In the genomic region with DNA sequence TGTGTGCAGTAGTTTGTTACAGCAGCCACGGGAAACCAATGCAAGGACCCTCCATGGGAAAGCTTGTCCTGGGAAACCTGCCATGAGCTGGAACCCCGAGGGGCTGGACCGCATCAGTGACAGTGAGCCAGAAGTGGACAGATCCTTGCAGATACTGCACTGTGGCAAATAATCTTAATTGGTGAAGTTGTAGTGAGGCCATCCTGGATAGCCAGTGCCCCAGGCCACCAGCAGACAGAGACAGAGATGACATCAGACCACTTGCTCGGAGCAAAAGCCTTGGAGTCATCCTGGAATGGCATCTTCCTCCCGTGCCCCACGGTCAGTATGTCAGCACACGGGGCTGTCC, we compare ENCODE assay signal across 19 cellular contexts. TPM values are rescaled to one million over a fixed set of nuclear protein-coding genes. Genes with fewer than 3 reads are reported as not detected.
DNase-seq lines count a peak whose midpoint lies in the region; ATAC-seq and TF ChIP-seq lines count a peak whose summit lies in the region.
"Had no signal": no experiment of that assay in that cellular context is flagged by ENCODE, and none has a peak within 500 bp of the region (broad histone marks: within the 10 kb centered on the region; RNA-seq: fewer than 3 reads in every experiment).

No MANE protein-coding gene starts in this region.

- H3K4me3 ChIP-seq in SJCRH30: no peak overlapping the region
- H3K4me3 ChIP-seq: SJSA1 had no signal

- no peak overlapping the region for H3K27ac Mint-ChIP-seq in activated naive CD8-positive, alpha-beta T cell treated with anti-CD3 and anti-CD28 coated beads, Interleukin-2, amount 10 ng/mL, durations not matched to agents 7 days and 5 days
- H3K27ac Mint-ChIP-seq in activated naive CD8-positive, alpha-beta T cell treated with anti-CD3 and anti-CD28 coated beads, Interleukin-2, amount 50 U/mL, for 24 hours: no peak overlapping the region
- peak overlapping the region; percentile 72 to 96 (median 89) for H3K27ac Mint-ChIP-seq in nephron
- H3K27ac Mint-ChIP-seq in osteocyte (ENCODE audit: unreplicated experiment): no peak overlapping the region
- H3K27ac Mint-ChIP-seq: B cell; CD4-positive, CD25-positive, alpha-beta regulatory T cell had no signal

- ATAC-seq in activated naive CD8-positive, alpha-beta T cell treated with anti-CD3 and anti-CD28 coated beads, Interleukin-2, amount 10 ng/mL, durations not matched to agents 7 days and 5 days (ENCODE audit: low read depth): no peak
- ATAC-seq in activated naive CD8-positive, alpha-beta T cell treated with anti-CD3 and anti-CD28 coated beads, Interleukin-2, amount 50 U/mL, for 24 hours: no peak
- ATAC-seq in HG02588 (IDR thresholded peaks at IDR 0.05; ENCODE audit: unreplicated experiment): no peak

- TF ChIP-seq CTCF in C4-2B (conservative IDR thresholded peaks at IDR 0.05) (peak; percentile 44; the same call in 1 of the 2 replicates), nephron (IDR thresholded peaks at IDR 0.05; ENCODE audit: unreplicated experiment in 3 of 3) (no peak), osteocyte (IDR thresholded peaks at IDR 0.05) (no peak)

- H3K9me3 ChIP-seq in SJCRH30 (replicated peaks): no peaks in the 10 kb centered on the region
- H3K9me3 ChIP-seq: SJSA1 had no signal

- peaks cover 41% of the 10 kb centered on the region for H3K27me3 Mint-ChIP-seq in activated naive CD8-positive, alpha-beta T cell treated with anti-CD3 and anti-CD28 coated beads, Interleukin-2, amount 10 ng/mL, durations not matched to agents 7 days and 5 days
- H3K27me3 Mint-ChIP-seq in activated naive CD8-positive, alpha-beta T cell treated with anti-CD3 and anti-CD28 coated beads, Interleukin-2, amount 50 U/mL, for 24 hours: peaks cover 17% of the 10 kb centered on the region
- no peaks in the 10 kb centered on the region for H3K27me3 Mint-ChIP-seq in nephron (ENCODE audit: low read depth)
- peaks cover 41% of the 10 kb centered on the region for H3K27me3 Mint-ChIP-seq in osteocyte (ENCODE audit: unreplicated experiment)

- POLR2A ChIA-PET in activated naive CD8-positive, alpha-beta T cell treated with anti-CD3 and anti-CD28 coated beads, Interleukin-2, amount 10 ng/mL, durations not matched to agents 7 days and 5 days (lab: Charles Lee): no interaction called here

- peaks cover 3% of the 10 kb centered on the region for H3K4me1 Mint-ChIP-seq in activated naive CD8-positive, alpha-beta T cell treated with anti-CD3 and anti-CD28 coated beads, Interleukin-2, amount 10 ng/mL, durations not matched to agents 7 days and 5 days
- no peaks in the 10 kb centered on the region for H3K4me1 Mint-ChIP-seq in activated naive CD8-positive, alpha-beta T cell treated with anti-CD3 and anti-CD28 coated beads, Interleukin-2, amount 50 U/mL, for 24 hours
- H3K4me1 Mint-ChIP-seq in nephron (peaks cover 69% of the 10 kb centered on the region), osteocyte (ENCODE audit: unreplicated experiment) (peaks cover 28% of the 10 kb centered on the region)
- H3K4me1 Mint-ChIP-seq: B cell; CD4-positive, CD25-positive, alpha-beta regulatory T cell had no signal

- peaks cover 35% of the 10 kb centered on the region for H3K4me1 ChIP-seq in SJCRH30
- H3K4me1 ChIP-seq: SJSA1 had no signal

- H3K9me3 Mint-ChIP-seq in activated naive CD8-positive, alpha-beta T cell treated with anti-CD3 and anti-CD28 coated beads, Interleukin-2, amount 10 ng/mL, durations not matched to agents 7 days and 5 days: no peaks in the 10 kb centered on the region
- no peaks in the 10 kb centered on the region for H3K9me3 Mint-ChIP-seq in activated naive CD8-positive, alpha-beta T cell treated with anti-CD3 and anti-CD28 coated beads, Interleukin-2, amount 50 U/mL, for 24 hours
- H3K9me3 Mint-ChIP-seq in nephron (no peaks in the 10 kb centered on the region), osteocyte (ENCODE audit: unreplicated experiment) (no peaks in the 10 kb centered on the region)

- no peaks in the 10 kb centered on the region for H3K36me3 ChIP-seq in SJCRH30
- H3K36me3 ChIP-seq: SJSA1 had no signal

- peak; percentile 11 for DNase-seq in activated naive CD8-positive, alpha-beta T cell treated with anti-CD3 and anti-CD28 coated beads, Interleukin-2, amount 10 ng/mL, durations not matched to agents 7 days and 5 days
- no peak for DNase-seq in activated naive CD8-positive, alpha-beta T cell treated with anti-CD3 and anti-CD28 coated beads, Interleukin-2, amount 50 U/mL, for 24 hours
- no peak for DNase-seq in SJCRH30
- DNase-seq in anterior cingulate cortex (lab: John Stamatoyannopoulos, UW): no peak
- DNase-seq in osteocyte (ENCODE audit: extremely low spot score, unreplicated experiment): no peak
- DNase-seq: CD4-positive, CD25-positive, alpha-beta regulatory T cell; DMS79; NCI-H1105; NCI-H2029 treated with DMSO at 0.1 percent for 48 hours; NCI-H226; NCI-H510A treated with DMSO at 0.1 percent for 48 hours; NCI-H748 treated with DMSO at 0.1 percent for 48 hours; NK-92 treated with Interleukin-12 subunit alpha and Interleukin-12 subunit beta, amount 100 ng/mL, for 24 hours had no signal

- H3K4me3 Mint-ChIP-seq in activated naive CD8-positive, alpha-beta T cell treated with anti-CD3 and anti-CD28 coated beads, Interleukin-2, amount 10 ng/mL, durations not matched to agents 7 days and 5 days: no peak overlapping the region
- H3K4me3 Mint-ChIP-seq in activated naive CD8-positive, alpha-beta T cell treated with anti-CD3 and anti-CD28 coated beads, Interleukin-2, amount 50 U/mL, for 24 hours: no peak overlapping the region
- H3K4me3 Mint-ChIP-seq in nephron: no peak overlapping the region
- no peak overlapping the region for H3K4me3 Mint-ChIP-seq in osteocyte (ENCODE audit: unreplicated experiment)
- H3K4me3 Mint-ChIP-seq: B cell; CD4-positive, CD25-positive, alpha-beta regulatory T cell had no signal

- H3K27ac ChIP-seq in C4-2B (no peak overlapping the region), SJCRH30 (peak overlapping the region; percentile 79; the same call in 1 of the 2 replicates)
- H3K27ac ChIP-seq: KMS-11, SJSA1 had no signal

- H3K36me3 Mint-ChIP-seq in activated naive CD8-positive, alpha-beta T cell treated with anti-CD3 and anti-CD28 coated beads, Interleukin-2, amount 10 ng/mL, durations not matched to agents 7 days and 5 days: no peaks in the 10 kb centered on the region
- no peaks in the 10 kb centered on the region for H3K36me3 Mint-ChIP-seq in activated naive CD8-positive, alpha-beta T cell treated with anti-CD3 and anti-CD28 coated beads, Interleukin-2, amount 50 U/mL, for 24 hours (ENCODE audit: low read depth)
- H3K36me3 Mint-ChIP-seq in nephron (ENCODE audit: low read depth) (no peaks in the 10 kb centered on the region), osteocyte (ENCODE audit: unreplicated experiment) (no peaks in the 10 kb centered on the region)
- H3K36me3 Mint-ChIP-seq: CD4-positive, CD25-positive, alpha-beta regulatory T cell had no signal

- H3K27me3 ChIP-seq in SJCRH30: no peaks in the 10 kb centered on the region
- H3K27me3 ChIP-seq: SJSA1 had no signal

RNA-seq across cellular contexts. Expression of a gene that starts 35.2 kb away (rescaled TPM):
- not detected for total RNA-seq in activated naive CD8-positive, alpha-beta T cell treated with anti-CD3 and anti-CD28 coated beads, Interleukin-2, amount 10 ng/mL, durations not matched to agents 7 days and 5 days
- total RNA-seq in SJCRH30 (2014; rRNA removed; shearing (Covaris generic)): 1.1 and 1.4 TPM in 2 replicates
- 3.0 and 6.7 TPM in 2 replicates for total RNA-seq in osteocyte
- total RNA-seq: B cell; CD4-positive, CD25-positive, alpha-beta regulatory T cell had no signal

Comparison
In these comparisons a context has a peak if more than half of its experiments do, and no peak if none do; other contexts are left out.
1. H3K27ac Mint-ChIP-seq: peak in nephron (3 of 3); none in activated naive CD8-positive, alpha-beta T cell treated with anti-CD3 and anti-CD28 coated beads, Interleukin-2, amount 10 ng/mL, durations not matched to agents 7 days and 5 days (single experiment), activated naive CD8-positive, alpha-beta T cell treated with anti-CD3 and anti-CD28 coated beads, Interleukin-2, amount 50 U/mL, for 24 hours (single experiment) and osteocyte (single experiment).